13 cellular contexts compared by ENCODE assay signal in genomic region chr2:100891911-100892642, GRCh38.
DNase-seq lines count a peak whose midpoint lies in the region; ATAC-seq and TF ChIP-seq lines count a peak whose summit lies in the region.
"Had no signal": no experiment of that assay in that cellular context is flagged by ENCODE, and none has a peak within 500 bp of the region (broad histone marks: within the 10 kb centered on the region; RNA-seq: fewer than 3 reads in every experiment).

No MANE protein-coding gene starts in this region.

- no peaks in the 10 kb centered on the region for H3K9me3 ChIP-seq in PC-3 (ENCODE audit: low read length)
- H3K9me3 ChIP-seq: tibial nerve had no signal

- peaks cover 31% of the 10 kb centered on the region for H3K4me1 Mint-ChIP-seq in dendritic cell treated with granulocyte-macrophage colony-stimulating factor and Interleukin-4, amounts not matched to agents 40 ng/mL and 50 ng/mL, for 4 days (ENCODE audit: low read depth)
- H3K4me1 Mint-ChIP-seq in nephron, result peaks cover 8% of the 10 kb centered on the region
- H3K4me1 Mint-ChIP-seq: central memory CD8-positive, alpha-beta T cell had no signal

- CTCF ChIA-PET in PC-3 (lab: Charles Lee), result no interaction called here

- POLR2A ChIA-PET in PC-3 (lab: Charles Lee; ENCODE audit: unreplicated experiment), result no interaction called here

- peak overlapping the region; percentile 74 for H3K9ac ChIP-seq in PC-3 (ENCODE audit: low read length)

- H3K27ac Mint-ChIP-seq in dendritic cell treated with granulocyte-macrophage colony-stimulating factor and Interleukin-4, amounts not matched to agents 40 ng/mL and 50 ng/mL, for 4 days, result peak overlapping the region; percentile 61
- peak overlapping the region in 2 of 3 experiments; percentile 33 to 48 for H3K27ac Mint-ChIP-seq in nephron
- H3K27ac Mint-ChIP-seq: activated T-cell treated with anti-CD3 and anti-CD28 coated beads, Interleukin-2, amount 50 U/mL, for 24 hours had no signal

- peak overlapping the region; percentile 95 for H3K27ac ChIP-seq in PC-3 (ENCODE audit: low read length)

- peaks cover 19% of the 10 kb centered on the region for H3K36me3 ChIP-seq in PC-3 (ENCODE audit: low read depth, low read length)
- H3K36me3 ChIP-seq: tibial nerve had no signal

- no peaks in the 10 kb centered on the region for H4K20me1 ChIP-seq in PC-3 (ENCODE audit: low read length)

- no peak overlapping the region for H3K4me3 Mint-ChIP-seq in dendritic cell treated with granulocyte-macrophage colony-stimulating factor and Interleukin-4, amounts not matched to agents 40 ng/mL and 50 ng/mL, for 4 days
- H3K4me3 Mint-ChIP-seq in nephron, result no peak overlapping the region
- H3K4me3 Mint-ChIP-seq: activated T-cell treated with anti-CD3 and anti-CD28 coated beads, Interleukin-2, amount 50 U/mL, for 24 hours; central memory CD8-positive, alpha-beta T cell had no signal

- TF ChIP-seq CTCF in PC-3 (conservative IDR thresholded peaks at IDR 0.05; ENCODE audit: low read depth, low read length), result no peak
- no peak for TF ChIP-seq CTCF in nephron (IDR thresholded peaks at IDR 0.05; ENCODE audit: unreplicated experiment in 3 of 3)

- peaks cover 77% of the 10 kb centered on the region for H3K79me2 ChIP-seq in PC-3 (ENCODE audit: low read length)

- H3K4me2 ChIP-seq in PC-3 (ENCODE audit: low read length), result peak overlapping the region; percentile 31

- intact Hi-C loops in PC-3 (cut with micrococcal nuclease), result no loop called here
- intact Hi-C loops in dendritic cell treated with granulocyte-macrophage colony-stimulating factor and Interleukin-4, amounts not matched to agents 40 ng/mL and 50 ng/mL, for 4 days (cut with micrococcal nuclease), result no loop called here

- no peaks in the 10 kb centered on the region for H3K9me2 ChIP-seq in PC-3 (replicated peaks; ENCODE audit: low read length)

- peaks cover 64% of the 10 kb centered on the region for H3K4me1 ChIP-seq in PC-3 (ENCODE audit: insufficient read depth, low read length)
- H3K4me1 ChIP-seq: tibial nerve had no signal

- peaks cover 10% of the 10 kb centered on the region for H3F3A ChIP-seq in PC-3 (ENCODE audit: low read length, unreplicated experiment)

- no peaks in the 10 kb centered on the region for H3K36me3 Mint-ChIP-seq in dendritic cell treated with granulocyte-macrophage colony-stimulating factor and Interleukin-4, amounts not matched to agents 40 ng/mL and 50 ng/mL, for 4 days (ENCODE audit: low read depth)
- no peaks in the 10 kb centered on the region for H3K36me3 Mint-ChIP-seq in nephron (ENCODE audit: low read depth)

- ATAC-seq in PC-3 (peak; percentile 56), HG03097 (IDR thresholded peaks at IDR 0.05; ENCODE audit: low FRiP score, unreplicated experiment) (no peak), HG03460 (IDR thresholded peaks at IDR 0.05; ENCODE audit: unreplicated experiment) (no peak)

- no peaks in the 10 kb centered on the region for H3K9me3 Mint-ChIP-seq in dendritic cell treated with granulocyte-macrophage colony-stimulating factor and Interleukin-4, amounts not matched to agents 40 ng/mL and 50 ng/mL, for 4 days
- H3K9me3 Mint-ChIP-seq in nephron, result no peaks in the 10 kb centered on the region
- H3K9me3 Mint-ChIP-seq: activated T-cell treated with anti-CD3 and anti-CD28 coated beads, Interleukin-2, amount 50 U/mL, for 24 hours; central memory CD8-positive, alpha-beta T cell had no signal

- no peaks in the 10 kb centered on the region for H3K27me3 ChIP-seq in PC-3 (ENCODE audit: low read length)
- H3K27me3 ChIP-seq: tibial nerve had no signal

- BruUV-seq in PC-3 (replicated peaks; lab: Mats Ljungman, UMichigan), result no TSS peak

- DNase-seq in COLO829 (ENCODE audit: low spot score) (peak; percentile 53), PC-3 (peak; percentile 82), COLO668 (lab: John Stamatoyannopoulos, UW; ENCODE audit: unreplicated experiment) (no peak)
- DNase-seq in activated CD4-positive, alpha-beta T cell treated with anti-CD3 and anti-CD28 coated beads for 4 hours, result no peak
- DNase-seq: activated T-cell treated with anti-CD3 and anti-CD28 coated beads, Interleukin-2, amount 50 U/mL, for 24 hours; NCI-H1417 treated with DMSO at 0.1 percent for 48 hours; T1000 had no signal

- H3K27me3 Mint-ChIP-seq in dendritic cell treated with granulocyte-macrophage colony-stimulating factor and Interleukin-4, amounts not matched to agents 40 ng/mL and 50 ng/mL, for 4 days, result peaks cover 9% of the 10 kb centered on the region
- H3K27me3 Mint-ChIP-seq in nephron (ENCODE audit: low read depth), result no peaks in the 10 kb centered on the region
- H3K27me3 Mint-ChIP-seq: activated T-cell treated with anti-CD3 and anti-CD28 coated beads, Interleukin-2, amount 50 U/mL, for 24 hours; central memory CD8-positive, alpha-beta T cell had no signal

- H2AFZ ChIP-seq in PC-3 (ENCODE audit: low read length), result no peak overlapping the region

- H3K4me3 ChIP-seq in PC-3 (ENCODE audit: low read length), result no peak overlapping the region
- H3K4me3 ChIP-seq: tibial nerve had no signal

Comparison
In these comparisons a context has a peak if more than half of its experiments do, and no peak if none do; other contexts are left out.
1. DNase-seq: peak in COLO829 (single experiment) and PC-3 (single experiment); none in activated CD4-positive, alpha-beta T cell treated with anti-CD3 and anti-CD28 coated beads for 4 hours (0 of 2) and COLO668 (single experiment).